ENCODE assay signal across 1 cellular context in genomic region chr1:227787513-227788278, GRCh38.
TF ChIP-seq lines count a peak whose summit lies in the region.

No MANE protein-coding gene starts in this region.

TF ChIP-seq in WTC11, 78 proteins besides CTCF, POLR2A, EP300 and RAD21 (continued from another document):
- no peak for TF ChIP-seq ZNF512 (CRISPR knock-in tag; IDR thresholded peaks at IDR 0.05; ENCODE audit: borderline replicate concordance)
- TF ChIP-seq, protein P1, sequence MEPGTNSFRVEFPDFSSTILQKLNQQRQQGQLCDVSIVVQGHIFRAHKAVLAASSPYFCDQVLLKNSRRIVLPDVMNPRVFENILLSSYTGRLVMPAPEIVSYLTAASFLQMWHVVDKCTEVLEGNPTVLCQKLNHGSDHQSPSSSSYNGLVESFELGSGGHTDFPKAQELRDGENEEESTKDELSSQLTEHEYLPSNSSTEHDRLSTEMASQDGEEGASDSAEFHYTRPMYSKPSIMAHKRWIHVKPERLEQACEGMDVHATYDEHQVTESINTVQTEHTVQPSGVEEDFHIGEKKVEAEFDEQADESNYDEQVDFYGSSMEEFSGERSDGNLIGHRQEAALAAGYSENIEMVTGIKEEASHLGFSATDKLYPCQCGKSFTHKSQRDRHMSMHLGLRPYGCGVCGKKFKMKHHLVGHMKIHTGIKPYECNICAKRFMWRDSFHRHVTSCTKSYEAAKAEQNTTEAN (CRISPR knock-in tag; IDR thresholded peaks at IDR 0.05) = no peak
- TF ChIP-seq, protein P2, sequence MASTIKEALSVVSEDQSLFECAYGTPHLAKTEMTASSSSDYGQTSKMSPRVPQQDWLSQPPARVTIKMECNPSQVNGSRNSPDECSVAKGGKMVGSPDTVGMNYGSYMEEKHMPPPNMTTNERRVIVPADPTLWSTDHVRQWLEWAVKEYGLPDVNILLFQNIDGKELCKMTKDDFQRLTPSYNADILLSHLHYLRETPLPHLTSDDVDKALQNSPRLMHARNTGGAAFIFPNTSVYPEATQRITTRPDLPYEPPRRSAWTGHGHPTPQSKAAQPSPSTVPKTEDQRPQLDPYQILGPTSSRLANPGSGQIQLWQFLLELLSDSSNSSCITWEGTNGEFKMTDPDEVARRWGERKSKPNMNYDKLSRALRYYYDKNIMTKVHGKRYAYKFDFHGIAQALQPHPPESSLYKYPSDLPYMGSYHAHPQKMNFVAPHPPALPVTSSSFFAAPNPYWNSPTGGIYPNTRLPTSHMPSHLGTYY (CRISPR knock-in tag; IDR thresholded peaks at IDR 0.05) = no peak
- TF ChIP-seq CREM (CRISPR knock-in tag; IDR thresholded peaks at IDR 0.05) = no peak
- no peak for TF ChIP-seq PRRX2 (CRISPR knock-in tag; IDR thresholded peaks at IDR 0.05)
- TF ChIP-seq, protein P3, sequence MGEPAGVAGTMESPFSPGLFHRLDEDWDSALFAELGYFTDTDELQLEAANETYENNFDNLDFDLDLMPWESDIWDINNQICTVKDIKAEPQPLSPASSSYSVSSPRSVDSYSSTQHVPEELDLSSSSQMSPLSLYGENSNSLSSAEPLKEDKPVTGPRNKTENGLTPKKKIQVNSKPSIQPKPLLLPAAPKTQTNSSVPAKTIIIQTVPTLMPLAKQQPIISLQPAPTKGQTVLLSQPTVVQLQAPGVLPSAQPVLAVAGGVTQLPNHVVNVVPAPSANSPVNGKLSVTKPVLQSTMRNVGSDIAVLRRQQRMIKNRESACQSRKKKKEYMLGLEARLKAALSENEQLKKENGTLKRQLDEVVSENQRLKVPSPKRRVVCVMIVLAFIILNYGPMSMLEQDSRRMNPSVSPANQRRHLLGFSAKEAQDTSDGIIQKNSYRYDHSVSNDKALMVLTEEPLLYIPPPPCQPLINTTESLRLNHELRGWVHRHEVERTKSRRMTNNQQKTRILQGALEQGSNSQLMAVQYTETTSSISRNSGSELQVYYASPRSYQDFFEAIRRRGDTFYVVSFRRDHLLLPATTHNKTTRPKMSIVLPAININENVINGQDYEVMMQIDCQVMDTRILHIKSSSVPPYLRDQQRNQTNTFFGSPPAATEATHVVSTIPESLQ (CRISPR knock-in tag; IDR thresholded peaks at IDR 0.05) = no peak
- no peak for TF ChIP-seq ZNF396 (CRISPR knock-in tag; IDR thresholded peaks at IDR 0.05; ENCODE audit: borderline replicate concordance)
- no peak for TF ChIP-seq ATF2 (CRISPR knock-in tag; IDR thresholded peaks at IDR 0.05; ENCODE audit: borderline replicate concordance, low read depth)
